9 cellular contexts compared by ENCODE assay signal in genomic region chr6:21003780-21004541, GRCh38.
DNase-seq lines count a peak whose midpoint lies in the region; ATAC-seq, FAIRE-seq and TF ChIP-seq lines count a peak whose summit lies in the region.
"Had no signal": no experiment of that assay in that cellular context is flagged by ENCODE, and none has a peak within 500 bp of the region (broad histone marks: within the 10 kb centered on the region; RNA-seq: fewer than 3 reads in every experiment).

No MANE protein-coding gene starts in this region.

- DNase-seq in HepG2 (ENCODE audit: low spot score), result peak; percentile 99
- no peak for DNase-seq in right lobe of liver
- DNase-seq in RWPE1 (ENCODE audit: low spot score), result peak; percentile 36
- DNase-seq in progenitor cell of endocrine pancreas (ENCODE audit: low spot score, unreplicated experiment), result no peak
- DNase-seq in activated naive CD4-positive, alpha-beta T cell treated with anti-CD3 and anti-CD28 coated beads, Interleukin-2, amount 10 ng/mL, durations not matched to agents 7 days and 5 days, result no peak
- no peak for DNase-seq in mucosa of descending colon
- DNase-seq in SIG-M5 treated with dmso at 0.1 percent for 504 hours (lab: John Stamatoyannopoulos, UW; ENCODE audit: unreplicated experiment), result no peak

- no peaks in the 10 kb centered on the region for H4K20me1 ChIP-seq in HepG2 (ENCODE audit: insufficient read depth, low read length)
- H4K20me1 ChIP-seq: BLaER1 treated with 17β-estradiol and CSF1 and Interleukin-3, amounts not matched to agents 10 nM and 100 nM had no signal

- BruUV-seq in HepG2 (replicated peaks; lab: Mats Ljungman, UMichigan), result no TSS peak

- no peaks in the 10 kb centered on the region for H3K27me3 Mint-ChIP-seq in progenitor cell of endocrine pancreas
- no peaks in the 10 kb centered on the region for H3K27me3 Mint-ChIP-seq in activated naive CD4-positive, alpha-beta T cell treated with anti-CD3 and anti-CD28 coated beads, Interleukin-2, amount 10 ng/mL, durations not matched to agents 7 days and 5 days

- no peaks in the 10 kb centered on the region for H3K79me2 ChIP-seq in HepG2 (ENCODE audit: insufficient read depth, low read length)

- H3K36me3 ChIP-seq in HepG2 (replicated peaks in 1 of 2; ENCODE audit: control insufficient read depth in 1 of 2, insufficient read depth in 2 of 2, low read length in 2 of 2) (no peaks in the 10 kb centered on the region; a peak in 1 of 5 replicates), right lobe of liver (no peaks in the 10 kb centered on the region), mucosa of descending colon (ENCODE audit: low read depth) (no peaks in the 10 kb centered on the region)

- no peak for TF ChIP-seq CTCF in HepG2 (CRISPR knock-in tag; IDR thresholded peaks at IDR 0.05)
- TF ChIP-seq CTCF in right lobe of liver (IDR thresholded peaks at IDR 0.05), result no peak
- TF ChIP-seq CTCF in RWPE1 (conservative IDR thresholded peaks at IDR 0.05; ENCODE audit: low read depth), result no peak
- TF ChIP-seq CTCF in progenitor cell of endocrine pancreas (IDR thresholded peaks at IDR 0.05; ENCODE audit: unreplicated experiment), result no peak
- no peak for TF ChIP-seq CTCF in mucosa of descending colon (IDR thresholded peaks at IDR 0.05)

- in situ Hi-C loops in HepG2 (cut with HindIII; ENCODE audit: extremely low pct_ligation_motif_present, low pct_unique_long_range_greater_than_20kb), result no loop called here

- H3K9me3 Mint-ChIP-seq in progenitor cell of endocrine pancreas (ENCODE audit: low read depth), result peaks cover 3% of the 10 kb centered on the region
- H3K9me3 Mint-ChIP-seq in activated naive CD4-positive, alpha-beta T cell treated with anti-CD3 and anti-CD28 coated beads, Interleukin-2, amount 10 ng/mL, durations not matched to agents 7 days and 5 days, result no peaks in the 10 kb centered on the region

- WGBS in HepG2 (ENCODE audit: low lambda C conversion rate), result 33% methylated on average over 3 of the region's 3 CpGs
- 89% methylated on average over 3 of the region's 3 CpGs for WGBS in right lobe of liver (ENCODE audit: insufficient coverage, low coverage, low lambda C conversion rate, missing lambda C conversion rate)

- H3K27ac Mint-ChIP-seq in progenitor cell of endocrine pancreas, result peak overlapping the region; percentile 9
- H3K27ac Mint-ChIP-seq in activated naive CD4-positive, alpha-beta T cell treated with anti-CD3 and anti-CD28 coated beads, Interleukin-2, amount 10 ng/mL, durations not matched to agents 7 days and 5 days, result no peak overlapping the region

- peak; percentile 96 for ATAC-seq in HepG2
- ATAC-seq in right lobe of liver, result no peak
- peak; percentile 76 for ATAC-seq in HG03135 (IDR thresholded peaks at IDR 0.05; ENCODE audit: unreplicated experiment)
- no peak for ATAC-seq in mucosa of descending colon

- peak overlapping the region; percentile 31 for H3K9ac ChIP-seq in HepG2 (ENCODE audit: insufficient read depth, low read depth, low read length)
- H3K9ac ChIP-seq: BLaER1 treated with 17β-estradiol and CSF1 and Interleukin-3, amounts not matched to agents 10 nM and 100 nM had no signal

- intact Hi-C loops in HepG2 (cut with micrococcal nuclease; ENCODE audit: unreplicated experiment) (loop anchor here (5.0 kb wide), 2 partner anchors 127 to 378 kb away; no protein-coding TSS in a partner anchor), right lobe of liver (cut with DNase I) (no loop called here), mucosa of descending colon (cut with DNase I, micrococcal nuclease) (no loop called here)

- TF ChIP-seq EP300 in HepG2 (IDR thresholded peaks at IDR 0.05; ENCODE audit: low read depth in 2 of 2, low read length in 2 of 2), result peak; percentile 92 to 99; a peak in 3 of 4 replicates
- TF ChIP-seq EP300 in HepG2 (CRISPR knock-in tag; IDR thresholded peaks at IDR 0.05; ENCODE audit: borderline replicate concordance), result peak; percentile 98

- H3K9me3 ChIP-seq in HepG2 (ENCODE audit: low read length) (no peaks in the 10 kb centered on the region), right lobe of liver (no peaks in the 10 kb centered on the region), mucosa of descending colon (no peaks in the 10 kb centered on the region)
- H3K9me3 ChIP-seq: BLaER1 treated with 17β-estradiol and CSF1 and Interleukin-3, amounts not matched to agents 10 nM and 100 nM had no signal

- H3K4me3 ChIP-seq in HepG2 (replicated peaks in 1 of 3; ENCODE audit: insufficient read depth in 1 of 3, low read depth in 2 of 3, low read length in 3 of 3), result no peak overlapping the region; a peak in 1 of 6 replicates
- H3K4me3 ChIP-seq in right lobe of liver, result no peak overlapping the region
- no peak overlapping the region for H3K4me3 ChIP-seq in mucosa of descending colon
- H3K4me3 ChIP-seq: BLaER1 treated with 17β-estradiol and CSF1 and Interleukin-3, amounts not matched to agents 10 nM and 100 nM had no signal

- H3K4me3 Mint-ChIP-seq in progenitor cell of endocrine pancreas (ENCODE audit: low read depth), result no peak overlapping the region
- no peak overlapping the region for H3K4me3 Mint-ChIP-seq in activated naive CD4-positive, alpha-beta T cell treated with anti-CD3 and anti-CD28 coated beads, Interleukin-2, amount 10 ng/mL, durations not matched to agents 7 days and 5 days

- POLR2A ChIA-PET in HepG2 (lab: Yijun Ruan, JAX) (interaction anchor here (0.8 to 1.4 kb wide), 2 partner anchors 19 to 126 kb away, joined by 3 to 4 read pairs; no protein-coding TSS in a partner anchor), RWPE1 (lab: Yijun Ruan, JAX; ENCODE audit: low non-redundant PET) (no interaction called here)

- no peak overlapping the region for H2AFZ ChIP-seq in HepG2 (ENCODE audit: low read length)

- H3K27ac ChIP-seq in HepG2 (ENCODE audit: extremely low read length, insufficient read depth, low read length), result peak overlapping the region; percentile 65
- H3K27ac ChIP-seq in right lobe of liver, result no peak overlapping the region
- peak overlapping the region; percentile 78 for H3K27ac ChIP-seq in RWPE1
- H3K27ac ChIP-seq: BLaER1 treated with 17β-estradiol and CSF1 and Interleukin-3, amounts not matched to agents 10 nM and 100 nM had no signal

- no peaks in the 10 kb centered on the region for H3K27me3 ChIP-seq in HepG2 (ENCODE audit: control insufficient read depth in 1 of 2, insufficient read depth in 2 of 2, low read length in 2 of 2)
- H3K27me3 ChIP-seq in right lobe of liver, result no peaks in the 10 kb centered on the region
- H3K27me3 ChIP-seq: BLaER1 treated with 17β-estradiol and CSF1 and Interleukin-3, amounts not matched to agents 10 nM and 100 nM had no signal

- H3K4me2 ChIP-seq in HepG2 (ENCODE audit: low read depth, low read length), result peak overlapping the region; percentile 1; the same call in 1 of the 2 replicates
- H3K4me2 ChIP-seq: BLaER1 treated with 17β-estradiol and CSF1 and Interleukin-3, amounts not matched to agents 10 nM and 100 nM had no signal

- FAIRE-seq in HepG2 (lab: Jason Lieb, UNC), result no peak

- H3K4me1 Mint-ChIP-seq in progenitor cell of endocrine pancreas (ENCODE audit: low read depth), result peaks cover 23% of the 10 kb centered on the region
- H3K4me1 Mint-ChIP-seq in activated naive CD4-positive, alpha-beta T cell treated with anti-CD3 and anti-CD28 coated beads, Interleukin-2, amount 10 ng/mL, durations not matched to agents 7 days and 5 days, result no peaks in the 10 kb centered on the region

- CTCF ChIA-PET in HepG2 (lab: Yijun Ruan, JAX; ENCODE audit: low intra/inter-chr PET ratio, low total read pairs) (interaction anchor here (1.1 kb wide), 1 partner anchor 127 kb away, joined by 3 read pairs; no protein-coding TSS in a partner anchor), RWPE1 (lab: Yijun Ruan, JAX) (no interaction called here)
- CTCF ChIA-PET in activated naive CD4-positive, alpha-beta T cell treated with anti-CD3 and anti-CD28 coated beads, Interleukin-2, amount 10 ng/mL, durations not matched to agents 7 days and 5 days (lab: Charles Lee), result no interaction called here

- no peak for TF ChIP-seq POLR2A in HepG2 (IDR thresholded peaks at IDR 0.05; ENCODE audit: insufficient read depth in 1 of 2, low read depth in 2 of 2, low read length in 2 of 2)
- TF ChIP-seq POLR2A in right lobe of liver (IDR thresholded peaks at IDR 0.05), result no peak

- H3K4me1 ChIP-seq in HepG2 (ENCODE audit: insufficient read depth, low read length), result peaks cover 63% of the 10 kb centered on the region
- H3K4me1 ChIP-seq in right lobe of liver, result peaks cover 0 to 6% (median 0%) of the 10 kb centered on the region in 4 donors
- H3K4me1 ChIP-seq in mucosa of descending colon (ENCODE audit: low read depth), result no peaks in the 10 kb centered on the region

- H3K36me3 Mint-ChIP-seq in progenitor cell of endocrine pancreas (ENCODE audit: insufficient read depth), result peaks cover 8% of the 10 kb centered on the region
- peaks cover 14% of the 10 kb centered on the region for H3K36me3 Mint-ChIP-seq in activated naive CD4-positive, alpha-beta T cell treated with anti-CD3 and anti-CD28 coated beads, Interleukin-2, amount 10 ng/mL, durations not matched to agents 7 days and 5 days

- TF ChIP-seq RAD21 in HepG2 (CRISPR knock-in tag; IDR thresholded peaks at IDR 0.05), result no peak

TF ChIP-seq in HepG2, 621 proteins besides CTCF, POLR2A, EP300 and RAD21 (continues in another document):
- TF ChIP-seq ZNF234 (CRISPR knock-in tag; conservative IDR thresholded peaks at IDR 0.05) (no peak), ZNF563 (CRISPR knock-in tag; IDR thresholded peaks at IDR 0.05) (no peak), FOXA3 (CRISPR knock-in tag; IDR thresholded peaks at IDR 0.05) (peak; percentile 98), ZNF138 (CRISPR knock-in tag; IDR thresholded peaks at IDR 0.05; ENCODE audit: low read depth) (no peak), ZNF879 (CRISPR knock-in tag; IDR thresholded peaks at IDR 0.05) (no peak), ZNF484 (CRISPR knock-in tag; IDR thresholded peaks at IDR 0.05; ENCODE audit: borderline replicate concordance, low read depth) (no peak), ARNT2 (CRISPR knock-in tag; IDR thresholded peaks at IDR 0.05; ENCODE audit: low read depth) (no peak), SNAI1 (CRISPR knock-in tag; IDR thresholded peaks at IDR 0.05; ENCODE audit: borderline replicate concordance) (no peak), ISX (CRISPR knock-in tag; conservative IDR thresholded peaks at IDR 0.05) (no peak), MED8 (CRISPR knock-in tag; IDR thresholded peaks at IDR 0.05; ENCODE audit: insufficient replicate concordance) (peak; percentile 85), GZF1 (CRISPR knock-in tag; IDR thresholded peaks at IDR 0.05) (no peak), NFYB (CRISPR knock-in tag; IDR thresholded peaks at IDR 0.05) (no peak), LCORL (IDR thresholded peaks at IDR 0.05) (peak; percentile 92), LCORL (CRISPR knock-in tag; IDR thresholded peaks at IDR 0.05) (peak; percentile 72), ZNF225 (CRISPR knock-in tag; IDR thresholded peaks at IDR 0.05) (no peak), ZNF34 (CRISPR knock-in tag; IDR thresholded peaks at IDR 0.05; ENCODE audit: borderline replicate concordance) (no peak), REXO4 (CRISPR knock-in tag; IDR thresholded peaks at IDR 0.05; ENCODE audit: borderline replicate concordance) (no peak)

Comparison
In these comparisons a context has a peak if more than half of its experiments do, and no peak if none do; other contexts are left out.
1. ATAC-seq: peak in HepG2 (single experiment) and HG03135 (single experiment); none in right lobe of liver (0 of 4) and mucosa of descending colon (single experiment).
2. DNase-seq: peak in HepG2 (single experiment) and RWPE1 (single experiment); none in right lobe of liver (0 of 3), progenitor cell of endocrine pancreas (single experiment), activated naive CD4-positive, alpha-beta T cell treated with anti-CD3 and anti-CD28 coated beads, Interleukin-2, amount 10 ng/mL, durations not matched to agents 7 days and 5 days (single experiment), mucosa of descending colon (0 of 3) and SIG-M5 treated with dmso at 0.1 percent for 504 hours (single experiment).
3. H3K27ac ChIP-seq: peak in HepG2 (single experiment) and RWPE1 (single experiment); none in right lobe of liver (0 of 3).